9 cellular contexts compared by ENCODE assay signal in the genomic region with DNA sequence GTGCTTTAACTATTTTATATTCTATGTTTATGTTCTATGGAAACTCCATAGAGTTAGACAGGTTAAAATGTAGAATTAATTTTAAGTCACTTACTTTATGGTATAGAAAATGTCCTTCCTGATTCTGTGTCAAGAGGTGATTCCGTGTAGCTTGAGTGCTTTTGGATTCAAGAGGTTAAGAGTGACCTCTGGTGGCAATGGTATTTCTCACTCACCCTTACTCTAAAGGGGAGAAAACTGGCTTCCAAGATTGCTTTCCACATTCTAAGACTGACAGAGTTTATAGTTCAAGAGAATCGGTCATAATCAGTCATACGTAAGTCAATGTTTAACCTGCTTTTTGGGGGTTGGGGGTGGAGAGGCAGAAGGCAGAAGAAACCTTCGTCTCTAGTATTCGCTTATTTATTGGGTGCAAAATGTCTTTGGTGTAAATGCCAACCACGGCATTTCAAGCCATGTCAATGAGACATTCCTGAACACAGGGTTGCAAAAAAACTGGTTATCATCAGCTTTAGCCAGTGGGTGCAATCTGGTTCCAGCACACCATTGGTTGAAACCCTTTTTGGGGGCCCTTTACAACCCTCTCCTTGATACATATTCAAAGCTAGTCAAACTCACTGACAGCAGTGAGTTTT.
DNase-seq lines count a peak whose midpoint lies in the region; ATAC-seq and TF ChIP-seq lines count a peak whose summit lies in the region.
"Had no signal": no experiment of that assay in that cellular context is flagged by ENCODE, and none has a peak within 500 bp of the region (broad histone marks: within the 10 kb centered on the region; RNA-seq: fewer than 3 reads in every experiment).

No MANE protein-coding gene starts in this region.

- no peaks in the 10 kb centered on the region; the same call in 1 of the 2 replicates for H3K9me3 ChIP-seq in PC-9 (ENCODE audit: insufficient read depth, low read depth)
- H3K9me3 ChIP-seq: SJSA1 had no signal

- H4K20me1 ChIP-seq in PC-9 (ENCODE audit: insufficient read depth), result no peaks in the 10 kb centered on the region

- POLR2A ChIA-PET in PC-9 (lab: Charles Lee; ENCODE audit: unreplicated experiment), result interaction anchor here (0.6 kb wide), 2 partner anchors 92 to 187 kb away, joined by 6 read pairs; partner anchors contain the start of gene VGLL3

- H3K27me3 ChIP-seq in PC-9 (ENCODE audit: insufficient read depth, low read depth), result no peaks in the 10 kb centered on the region
- H3K27me3 ChIP-seq: SJSA1 had no signal

- no TSS peak for BruUV-seq in PC-9 (replicated peaks; lab: Mats Ljungman, UMichigan)

- H3K36me3 Mint-ChIP-seq in neural crest cell (ENCODE audit: low read depth), result no peaks in the 10 kb centered on the region
- no peaks in the 10 kb centered on the region for H3K36me3 Mint-ChIP-seq in effector memory CD8-positive, alpha-beta T cell (ENCODE audit: insufficient read depth)

- no peak overlapping the region for H3K4me3 ChIP-seq in PC-9
- H3K4me3 ChIP-seq: SJSA1 had no signal

- H3K4me3 Mint-ChIP-seq in neural crest cell, result no peak overlapping the region
- no peak overlapping the region for H3K4me3 Mint-ChIP-seq in effector memory CD8-positive, alpha-beta T cell

- 0 out of 2 replicates have a peak, but pooled peaks cover 3% of the 10 kb centered on the region for H3K9me2 ChIP-seq in PC-9 (ENCODE audit: insufficient read depth)

- DNase-seq in Caki2 (ENCODE audit: low read depth) (peak; percentile 34), HT-29 (ENCODE audit: low spot score) (peak; percentile 41), PC-9 (peak; percentile 17 to 57), neural crest cell (ENCODE audit: low read depth, low spot score) (peak; percentile 10)
- no peak for DNase-seq in effector memory CD8-positive, alpha-beta T cell

- H3K4me1 ChIP-seq in PC-9 (replicated peaks; ENCODE audit: insufficient read depth), result no peaks in the 10 kb centered on the region
- H3K4me1 ChIP-seq: SJSA1 had no signal

- CTCF ChIA-PET in PC-9 (lab: Charles Lee), result interaction anchor here (0.7 to 1.0 kb wide), 2 partner anchors 172 to 308 kb away, joined by 4 read pairs; no protein-coding TSS in a partner anchor

- no peaks in the 10 kb centered on the region for H3K79me2 ChIP-seq in PC-9 (ENCODE audit: low read depth)

- intact Hi-C loops in PC-9 (cut with micrococcal nuclease; ENCODE audit: unreplicated experiment), result loop anchor here (1.0 to 10.0 kb wide), 8 partner anchors 76 to 922 kb away; partner anchors contain the start of gene VGLL3

- peak; percentile 86 for ATAC-seq in GM19395 (IDR thresholded peaks at IDR 0.05; ENCODE audit: unreplicated experiment)
- peak; percentile 51 for ATAC-seq in esophagus mucosa
- no peak for ATAC-seq in HG02763 (IDR thresholded peaks at IDR 0.05; ENCODE audit: unreplicated experiment)
- no peak for ATAC-seq in effector memory CD8-positive, alpha-beta T cell (replicated peaks)

- H3F3A ChIP-seq in PC-9 (ENCODE audit: insufficient read depth, low read depth), result no peaks in the 10 kb centered on the region

- H3K27ac Mint-ChIP-seq in neural crest cell (ENCODE audit: unreplicated experiment), result no peak overlapping the region
- H3K27ac Mint-ChIP-seq in effector memory CD8-positive, alpha-beta T cell, result no peak overlapping the region

- H3K27me3 Mint-ChIP-seq in neural crest cell (ENCODE audit: low read depth), result no peaks in the 10 kb centered on the region
- no peaks in the 10 kb centered on the region for H3K27me3 Mint-ChIP-seq in effector memory CD8-positive, alpha-beta T cell

- H3K4me1 Mint-ChIP-seq in neural crest cell, result no peaks in the 10 kb centered on the region
- H3K4me1 Mint-ChIP-seq in effector memory CD8-positive, alpha-beta T cell (ENCODE audit: low read depth in 2 of 2), result no peaks in the 10 kb centered on the region

- in situ Hi-C loops in Caki2 (cut with HindIII; ENCODE audit: low pct_unique_long_range_greater_than_20kb, low sequenced_read_pairs), result no loop called here

- no peak overlapping the region for H2AFZ ChIP-seq in PC-9

- no peaks in the 10 kb centered on the region for H3K36me3 ChIP-seq in PC-9 (ENCODE audit: low read depth)
- H3K36me3 ChIP-seq: SJSA1 had no signal

- H3K9me3 Mint-ChIP-seq in neural crest cell, result no peaks in the 10 kb centered on the region
- H3K9me3 Mint-ChIP-seq in effector memory CD8-positive, alpha-beta T cell, result peaks cover 0 to 6% of the 10 kb centered on the region in 2 donors

- H3K27ac ChIP-seq in PC-9, result no peak overlapping the region
- H3K27ac ChIP-seq: SJSA1 had no signal

- H3K4me2 ChIP-seq in PC-9, result no peak overlapping the region

- peak; percentile 77 for TF ChIP-seq CTCF in PC-9 (conservative IDR thresholded peaks at IDR 0.05)
- TF ChIP-seq CTCF in neural crest cell (conservative IDR thresholded peaks at IDR 0.05), result peak; percentile 81

Comparison
In these comparisons a context has a peak if more than half of its experiments do, and no peak if none do; other contexts are left out.
1. DNase-seq: peak in Caki2 (single experiment), HT-29 (single experiment), PC-9 (2 of 2) and neural crest cell (single experiment); none in effector memory CD8-positive, alpha-beta T cell (0 of 3).
2. ATAC-seq: peak in GM19395 (single experiment) and esophagus mucosa (single experiment); none in HG02763 (single experiment) and effector memory CD8-positive, alpha-beta T cell (single experiment).